8 cellular contexts compared by ENCODE assay signal in the genomic region with DNA sequence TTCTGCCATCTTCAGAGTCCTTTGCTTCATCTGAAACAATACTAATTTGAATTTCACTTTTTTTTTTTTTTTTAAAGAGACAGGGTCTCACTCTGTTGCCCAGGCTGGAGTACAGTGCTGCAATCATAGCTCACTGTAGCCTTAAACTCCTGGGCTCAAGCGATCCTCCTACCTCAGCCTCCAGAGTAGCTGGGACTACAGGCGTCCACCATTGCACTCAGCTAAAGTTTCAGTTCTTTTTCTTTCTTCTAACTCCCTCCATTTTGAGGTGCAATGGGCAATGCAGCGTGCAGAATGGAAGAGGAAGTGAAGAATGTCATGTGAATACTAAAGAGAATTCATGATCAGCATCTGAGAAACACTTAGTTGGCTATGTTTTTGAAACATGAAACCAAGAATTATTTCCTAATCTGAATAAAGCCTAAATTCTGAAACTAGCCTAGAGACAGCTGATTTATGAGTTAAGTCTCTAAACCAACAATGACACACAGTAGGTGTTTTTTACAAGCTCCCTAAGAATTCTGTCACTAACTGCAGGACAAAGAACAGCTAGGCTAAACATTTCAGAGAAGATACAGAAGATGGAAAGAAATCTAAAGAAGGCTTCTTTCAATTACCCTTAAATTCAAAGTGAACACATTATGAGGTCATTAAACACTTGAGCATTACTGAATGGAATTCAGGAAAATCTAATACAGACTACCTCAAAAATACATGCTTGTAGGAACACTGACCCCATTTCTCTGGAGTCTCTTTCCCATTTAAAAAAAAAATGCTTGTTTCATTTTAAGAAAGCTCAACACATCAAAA. TPM values are rescaled to one million over a fixed set of nuclear protein-coding genes. Genes with fewer than 3 reads are reported as not detected.
DNase-seq lines count a peak whose midpoint lies in the region; ATAC-seq and TF ChIP-seq lines count a peak whose summit lies in the region.

No MANE protein-coding gene starts in this region.

- peaks cover 26% of the 10 kb centered on the region for H3K36me3 ChIP-seq in mammary epithelial cell (ENCODE audit: insufficient read depth, low read length)

- 98% methylated on average over 3 of the region's 3 CpGs for WGBS in mammary epithelial cell (ENCODE audit: low coverage, missing lambda C conversion rate)

- CTCF ChIA-PET in mammary epithelial cell (lab: Charles Lee; ENCODE audit: low non-redundant PET): no interaction called here

- H3K79me2 ChIP-seq in mammary epithelial cell (ENCODE audit: insufficient read depth, low read length): peaks cover 13% of the 10 kb centered on the region

- dilution Hi-C loops in mammary epithelial cell (cut with HindIII; ENCODE audit: low sequenced_read_pairs): no loop called here

- no peak overlapping the region for H3K9ac ChIP-seq in mammary epithelial cell (ENCODE audit: insufficient read depth, low read length)

- H3K27ac ChIP-seq in mammary epithelial cell (ENCODE audit: insufficient read depth, low read depth, low read length): no peak overlapping the region

- H3K4me1 ChIP-seq in mammary epithelial cell (ENCODE audit: insufficient read depth, low read length): no peaks in the 10 kb centered on the region

- DNase-seq in GM10266 (ENCODE audit: extremely low spot score): peak; percentile 58
- DNase-seq in fibroblast of peridontal ligament (ENCODE audit: extremely low read depth): peak; percentile 43
- DNase-seq in omental fat pad (ENCODE audit: low spot score): no peak
- DNase-seq in mammary epithelial cell: no peak
- no peak for DNase-seq in nucleus accumbens (lab: John Stamatoyannopoulos, UW)
- DNase-seq in NCI-H1092 (lab: John Stamatoyannopoulos, UW): no peak

- no peaks in the 10 kb centered on the region for H4K20me1 ChIP-seq in mammary epithelial cell (ENCODE audit: insufficient read depth, low read length)

- no peaks in the 10 kb centered on the region for H3K9me3 ChIP-seq in mammary epithelial cell (replicated peaks; ENCODE audit: insufficient read depth, low read length)

- TF ChIP-seq CTCF in GM10266 (IDR thresholded peaks at IDR 0.05; ENCODE audit: control insufficient read depth, insufficient read depth, low read depth, missing control alignments) (no peak), omental fat pad (IDR thresholded peaks at IDR 0.05) (no peak), mammary epithelial cell (conservative IDR thresholded peaks at IDR 0.05 in 1 of 2, IDR thresholded peaks at IDR 0.05 in 1 of 2; ENCODE audit: extremely low read depth in 1 of 2, insufficient read depth in 1 of 2, low read depth in 1 of 2, low read length in 2 of 2) (no peak)

- no TSS peak for BruUV-seq in mammary epithelial cell (replicated peaks; lab: Mats Ljungman, UMichigan)

- no peak overlapping the region for H2AFZ ChIP-seq in mammary epithelial cell (ENCODE audit: low read depth, low read length)

- H3K4me2 ChIP-seq in mammary epithelial cell (ENCODE audit: insufficient read depth, low read depth, low read length): no peak overlapping the region

- in situ Hi-C loops in mammary epithelial cell (cut with MboI; ENCODE audit: low sequenced_read_pairs in 2 of 2): no loop called here

- intact Hi-C loops in mammary epithelial cell (cut with micrococcal nuclease): no loop called here

- H3K4me3 ChIP-seq in mammary epithelial cell (replicated peaks in 1 of 3; ENCODE audit: insufficient read depth in 1 of 3, low read depth in 2 of 3, low read length in 3 of 3): no peak overlapping the region

- ATAC-seq in GM21423 (IDR thresholded peaks at IDR 0.05; ENCODE audit: unreplicated experiment) (peak; percentile 85), HG03575 (IDR thresholded peaks at IDR 0.05; ENCODE audit: extremely low read depth, insufficient number of reproducible peaks, low FRiP score, unreplicated experiment) (peak; percentile 55), omental fat pad (ENCODE audit: low FRiP score) (no peak)

- no peaks in the 10 kb centered on the region for H3K27me3 ChIP-seq in mammary epithelial cell (ENCODE audit: insufficient read depth, low read length)

RNA-seq across cellular contexts. Expression of a gene that starts 21.0 kb away (rescaled TPM):
- total RNA-seq in omental fat pad (10 to 100 TPM; 25.9 to 52.2 (median 41.9) TPM), mammary epithelial cell (10 to 100 TPM; 14.2 to 32.7 TPM)
- polyA plus RNA-seq in mammary epithelial cell: 14.2 TPM
- 13.4 TPM for polyA minus RNA-seq in mammary epithelial cell

RNA-seq across cellular contexts. Expression of a gene that starts 53.4 kb away (rescaled TPM):
- 10 to 100 TPM; 40.2 to 53.0 (median 49.1) TPM for total RNA-seq in omental fat pad
- 10 to 100 TPM; 26.0 to 30.7 TPM for total RNA-seq in mammary epithelial cell
- polyA plus RNA-seq in mammary epithelial cell: 46.6 TPM
- 34.0 TPM for polyA minus RNA-seq in mammary epithelial cell

Comparison
In these comparisons a context has a peak if more than half of its experiments do, and no peak if none do; other contexts are left out.
1. DNase-seq: peak in GM10266 (single experiment) and fibroblast of peridontal ligament (single experiment); none in omental fat pad (single experiment), mammary epithelial cell (single experiment), nucleus accumbens (0 of 56) and NCI-H1092 (single experiment).